8 cellular contexts compared by ENCODE assay signal in genomic region chr19:51339687-51340656, GRCh38. TPM values are rescaled to one million over a fixed set of nuclear protein-coding genes. Genes with fewer than 3 reads are reported as not detected.
DNase-seq lines count a peak whose midpoint lies in the region; ATAC-seq lines count a peak whose summit lies in the region.

No MANE protein-coding gene starts in this region.

- peak overlapping the region; percentile 61 for H3K9ac ChIP-seq in endocrine pancreas (ENCODE audit: control insufficient read depth, insufficient read depth, low read length)

- H3K4me1 ChIP-seq in endocrine pancreas (ENCODE audit: control insufficient read depth, insufficient read depth, low read length) (no peaks in the 10 kb centered on the region), mesodermal cell (ENCODE audit: control insufficient read depth, insufficient read depth, low read length, poor library complexity, severe bottlenecking) (peaks cover 4% of the 10 kb centered on the region)

- peak overlapping the region; percentile 84 for H3K27ac ChIP-seq in mesodermal cell (ENCODE audit: low read depth, low read length, severe bottlenecking)

- H3K9me3 ChIP-seq in endocrine pancreas (ENCODE audit: control insufficient read depth, low read length) (no peaks in the 10 kb centered on the region), mesodermal cell (ENCODE audit: control insufficient read depth, low read length) (no peaks in the 10 kb centered on the region)

- DNase-seq in NCI-H748 (lab: John Stamatoyannopoulos, UW; ENCODE audit: unreplicated experiment) (peak; percentile 47), NCI-H748 treated with DMSO at 0.1 percent for 48 hours (lab: John Stamatoyannopoulos, UW) (no peak), NOMO-1 treated with dmso at 0.1 percent for 144 hours (lab: John Stamatoyannopoulos, UW; ENCODE audit: unreplicated experiment) (peak; percentile 91)
- DNase-seq in activated CD8-positive, alpha-beta memory T cell treated with anti-CD3 and anti-CD28 coated beads, Interleukin-2, amount 50 U/mL, for 1 hour (ENCODE audit: extremely low read depth) = peak; percentile 52
- DNase-seq in stimulated activated CD8-positive, alpha-beta memory T cell treated with anti-CD3 and anti-CD28 coated beads, Interleukin-12 subunit alpha, Interleukin-12 subunit beta, amount 100 ng/mL, for 4 hours (ENCODE audit: low read depth) = peak; percentile 83

- WGBS in mesodermal cell (ENCODE audit: insufficient coverage in 2 of 2), 2 experiments = 1 to 2% methylated on average over 58 to 83 of the region's 107 CpGs

- H3K27me3 ChIP-seq in endocrine pancreas (ENCODE audit: control insufficient read depth, insufficient read depth, low read length) = peaks cover 6% of the 10 kb centered on the region

- no peaks in the 10 kb centered on the region for H3K36me3 ChIP-seq in endocrine pancreas (ENCODE audit: control insufficient read depth, insufficient read depth, low read length)
- peaks cover 4% of the 10 kb centered on the region for H3K36me3 ChIP-seq in mesodermal cell (ENCODE audit: control insufficient read depth, insufficient read depth, low read length)

- peak; percentile 56 for ATAC-seq in HG03025 (IDR thresholded peaks at IDR 0.05; ENCODE audit: low FRiP score, unreplicated experiment)

- H3K4me3 ChIP-seq in endocrine pancreas (ENCODE audit: control insufficient read depth, insufficient read depth, low read length) (no peak overlapping the region), mesodermal cell (ENCODE audit: extremely low read depth, insufficient read depth, low read length, poor library complexity, severe bottlenecking) (peak overlapping the region; percentile 48)

RNA-seq across cellular contexts. Expression of gene VSIG10L, which starts 2.0 kb away (rescaled TPM):
- polyA plus RNA-seq in mesodermal cell (2013, experiment 1 of 2) = 7.1 TPM
- 6.4 TPM for polyA plus RNA-seq in mesodermal cell (2013, experiment 2 of 2)

RNA-seq across cellular contexts. Expression of gene ETFB, which starts 26.2 kb away (rescaled TPM):
- polyA plus RNA-seq in mesodermal cell (2013, experiment 1 of 2) = 58.5 TPM
- polyA plus RNA-seq in mesodermal cell (2013, experiment 2 of 2) = 50.5 TPM

RNA-seq across cellular contexts. Expression of gene IGLON5, which starts 28.5 kb away (rescaled TPM):
- 50.1 TPM for polyA plus RNA-seq in mesodermal cell (2013, experiment 1 of 2)
- polyA plus RNA-seq in mesodermal cell (2013, experiment 2 of 2) = 38.4 TPM

RNA-seq across cellular contexts. Expression of gene CLDND2, which starts 28.8 kb away (rescaled TPM):
- polyA plus RNA-seq in mesodermal cell (2013, experiment 1 of 2) = 2.1 TPM
- 2.6 TPM for polyA plus RNA-seq in mesodermal cell (2013, experiment 2 of 2)

RNA-seq across cellular contexts. Expression of gene NKG7, which starts 32.5 kb away (rescaled TPM):
- not detected for polyA plus RNA-seq in mesodermal cell (2013, experiment 1 of 2)
- polyA plus RNA-seq in mesodermal cell (2013, experiment 2 of 2) = not detected
